Comparison of ENCODE assay signal across 17 cellular contexts in the genomic region with DNA sequence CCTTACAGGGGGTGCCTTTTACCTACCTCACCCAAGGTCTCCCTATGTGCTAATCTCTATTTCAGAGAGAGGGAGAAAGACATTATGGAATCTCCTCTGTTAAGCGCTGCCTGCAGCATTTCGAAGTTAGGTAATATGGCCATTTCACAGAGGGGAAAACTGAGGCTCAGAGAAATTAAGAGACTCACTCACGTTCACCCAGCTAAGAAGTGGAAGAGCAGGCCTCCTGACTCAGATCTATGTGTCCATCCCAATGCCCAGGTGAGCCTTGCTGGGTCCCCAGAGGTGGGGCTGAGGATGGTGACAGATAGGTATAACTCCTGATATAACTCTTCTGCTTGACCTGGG.
A peak's percentile ranks its signal among the peaks of the same experiment; 100 is the strongest.
DNase-seq lines count a peak whose midpoint lies in the region; ATAC-seq, FAIRE-seq and TF ChIP-seq lines count a peak whose summit lies in the region.
"Had no signal": no experiment of that assay in that cellular context is flagged by ENCODE, and none has a peak within 500 bp of the region (broad histone marks: within the 10 kb centered on the region; RNA-seq: fewer than 3 reads in every experiment).

No MANE protein-coding gene starts in this region.

- H3K27me3 ChIP-seq in astrocyte (ENCODE audit: insufficient read depth, low read length) (peaks cover 11% of the 10 kb centered on the region), right cardiac atrium (ENCODE audit: control insufficient read depth, insufficient read depth) (no peaks in the 10 kb centered on the region), ovary (no peaks in the 10 kb centered on the region)

- DNase-seq in astrocyte (ENCODE audit: low read depth) (no peak), right cardiac atrium (no peak), ovary (no peak), type B pancreatic cell (ENCODE audit: extremely low spot score, unreplicated experiment) (no peak), COLO829 (ENCODE audit: low spot score) (no peak)
- DNase-seq: activated CD4-positive, alpha-beta T cell treated with anti-CD3 and anti-CD28 coated beads, Interleukin-2, amount 50 U/mL, for 1 hour; activated T-cell treated with anti-CD3 and anti-CD28 coated beads, Interleukin-2, amount 50 U/mL, for 72 hours; CD8-positive, alpha-beta memory T cell; head of caudate nucleus; NCI-H1092 treated with DMSO at 0.1 percent for 48 hours; NCI-H226; stimulated activated naive CD8-positive, alpha-beta T cell treated with anti-CD3 and anti-CD28 coated beads, Interleukin-15, Interleukin-2, amounts not matched to agents 100 U/mL and 50 U/mL, for 24 hours had no signal

- TF ChIP-seq POLR2A in ovary (IDR thresholded peaks at IDR 0.05): no peak

- intact Hi-C loops in right cardiac atrium (cut with DNase I): loop anchor here in 2 of 4 donors (5.0 to 10.0 kb wide), 4 partner anchors 76 to 181 kb away; a partner anchor contains a TSS
- intact Hi-C loops in ovary (cut with DNase I): loop anchor here in 3 of 4 donors (2.0 to 10.0 kb wide), 2 partner anchors 87 kb away; no protein-coding TSS in a partner anchor

- H3K36me3 ChIP-seq in astrocyte (ENCODE audit: insufficient read depth, low read length) (no peaks in the 10 kb centered on the region), ovary (no peaks in the 10 kb centered on the region)

- WGBS in right cardiac atrium: 82% methylated on average over 3 of the region's 3 CpGs
- WGBS in ovary, 3 donors: 82 to 86% (median 86%) methylated on average over 3 of the region's 3 CpGs

- H3K4me3 Mint-ChIP-seq in astrocyte (ENCODE audit: unreplicated experiment) (no peak overlapping the region), type B pancreatic cell (no peak overlapping the region)
- H3K4me3 Mint-ChIP-seq: activated T-cell treated with anti-CD3 and anti-CD28 coated beads, Interleukin-2, amount 50 U/mL, for 72 hours; CD8-positive, alpha-beta memory T cell; T-helper 1 cell treated with Interleukin-12 subunit alpha and Interleukin-12 subunit beta and Interleukin-4 antibody, amounts not matched to agents 30 μg/mL and 1 μg/mL, for 36 hours had no signal

- H4K20me1 ChIP-seq in astrocyte (ENCODE audit: insufficient read depth, low read length): no peaks in the 10 kb centered on the region

- H3K9me3 Mint-ChIP-seq in astrocyte (ENCODE audit: unreplicated experiment) (peaks cover 16% of the 10 kb centered on the region), type B pancreatic cell (peaks cover 3% of the 10 kb centered on the region)
- H3K9me3 Mint-ChIP-seq: activated T-cell treated with anti-CD3 and anti-CD28 coated beads, Interleukin-2, amount 50 U/mL, for 72 hours had no signal

- peak overlapping the region; percentile 98 for H3K27ac Mint-ChIP-seq in astrocyte (ENCODE audit: unreplicated experiment)
- H3K27ac Mint-ChIP-seq in type B pancreatic cell: peak overlapping the region; percentile 84
- H3K27ac Mint-ChIP-seq: activated T-cell treated with anti-CD3 and anti-CD28 coated beads, Interleukin-2, amount 50 U/mL, for 72 hours; CD8-positive, alpha-beta memory T cell; T-helper 1 cell treated with Interleukin-12 subunit alpha and Interleukin-12 subunit beta and Interleukin-4 antibody, amounts not matched to agents 30 μg/mL and 1 μg/mL, for 36 hours had no signal

- H3K36me3 Mint-ChIP-seq in astrocyte (ENCODE audit: low read depth, unreplicated experiment) (peaks cover 4% of the 10 kb centered on the region), type B pancreatic cell (no peaks in the 10 kb centered on the region)
- H3K36me3 Mint-ChIP-seq: CD8-positive, alpha-beta memory T cell had no signal

- peak overlapping the region; percentile 56 for H2AFZ ChIP-seq in astrocyte (ENCODE audit: low read depth, low read length)

- TF ChIP-seq EP300 in ovary (IDR thresholded peaks at IDR 0.05): no peak

- H3K27me3 Mint-ChIP-seq in astrocyte (ENCODE audit: low read depth, unreplicated experiment) (peaks cover 4% of the 10 kb centered on the region), type B pancreatic cell (no peaks in the 10 kb centered on the region)

- H3K27ac ChIP-seq in astrocyte (ENCODE audit: low read depth, low read length): no peak overlapping the region
- peak overlapping the region; percentile 97 for H3K27ac ChIP-seq in right cardiac atrium (ENCODE audit: low read length)
- H3K27ac ChIP-seq in ovary: peak overlapping the region; percentile 9 to 86

- peak overlapping the region; percentile 52 for H3K9ac ChIP-seq in astrocyte (ENCODE audit: low read length)

- no peak for FAIRE-seq in astrocyte (lab: Jason Lieb, UNC)
- FAIRE-seq: GM18507, HTR-8/SVneo had no signal

- H3K4me1 Mint-ChIP-seq in astrocyte (ENCODE audit: low read depth, unreplicated experiment) (peaks cover 14% of the 10 kb centered on the region), type B pancreatic cell (ENCODE audit: unreplicated experiment) (peaks cover 37% of the 10 kb centered on the region)
- H3K4me1 Mint-ChIP-seq: CD8-positive, alpha-beta memory T cell had no signal

- H3K4me3 ChIP-seq in astrocyte (ENCODE audit: insufficient read depth, low read depth, low read length): no peak overlapping the region
- no peak overlapping the region for H3K4me3 ChIP-seq in right cardiac atrium (ENCODE audit: low read length)
- H3K4me3 ChIP-seq in ovary: no peak overlapping the region

- H3K9me3 ChIP-seq in astrocyte (ENCODE audit: insufficient read depth, low read depth, low read length): peaks cover 12% of the 10 kb centered on the region
- H3K9me3 ChIP-seq in right cardiac atrium (ENCODE audit: control insufficient read depth, low read length): no peaks in the 10 kb centered on the region
- no peaks in the 10 kb centered on the region for H3K9me3 ChIP-seq in ovary

- ATAC-seq in right cardiac atrium (no peak), HG02642 (IDR thresholded peaks at IDR 0.05; ENCODE audit: poor library complexity, unreplicated experiment) (no peak), HG02884 (IDR thresholded peaks at IDR 0.05; ENCODE audit: unreplicated experiment) (no peak)
- ATAC-seq: activated T-cell treated with anti-CD3 and anti-CD28 coated beads, Interleukin-2, amount 50 U/mL, for 72 hours; stimulated activated naive CD8-positive, alpha-beta T cell treated with anti-CD3 and anti-CD28 coated beads, Interleukin-15, Interleukin-2, amounts not matched to agents 100 U/mL and 50 U/mL, for 24 hours had no signal

- peaks cover 14% of the 10 kb centered on the region for H3K4me1 ChIP-seq in astrocyte (ENCODE audit: insufficient read depth, low read length)
- peaks cover 55% of the 10 kb centered on the region for H3K4me1 ChIP-seq in right cardiac atrium (ENCODE audit: control insufficient read depth, insufficient read depth, low read length)
- peaks cover 34% of the 10 kb centered on the region for H3K4me1 ChIP-seq in ovary (ENCODE audit: insufficient read depth)

- TF ChIP-seq CTCF in astrocyte (IDR thresholded peaks at IDR 0.05; ENCODE audit: insufficient read depth, low read depth, low read length) (no peak), ovary (IDR thresholded peaks at IDR 0.05) (no peak), type B pancreatic cell (conservative IDR thresholded peaks at IDR 0.05) (no peak)

- H3K4me2 ChIP-seq in astrocyte (ENCODE audit: low read length): peak overlapping the region; percentile 66

- H3K79me2 ChIP-seq in astrocyte (ENCODE audit: insufficient read depth, low read length): no peaks in the 10 kb centered on the region
